ENCODE assay signal across 32 cellular contexts in genomic region chr12:111040690-111041089, GRCh38. TPM values are rescaled to one million over a fixed set of nuclear protein-coding genes. Genes with fewer than 3 reads are reported as not detected.
"Had no signal": no experiment of that assay in that cellular context is flagged by ENCODE, and none has a peak within 500 bp of the region (broad histone marks: within the 10 kb centered on the region; RNA-seq: fewer than 3 reads in every experiment).

No MANE protein-coding gene starts in this region.

- H3K27ac Mint-ChIP-seq: naive thymus-derived CD8-positive, alpha-beta T cell; nephron progenitor cell; stimulated activated effector memory CD8-positive, alpha-beta T cell treated with anti-CD3 and anti-CD28 coated beads, Interleukin-12 subunit alpha, Interleukin-12 subunit beta, amount 100 ng/mL, for 72 hours had no signal

- H3K9me3 Mint-ChIP-seq: naive thymus-derived CD8-positive, alpha-beta T cell; nephron progenitor cell; stimulated activated effector memory CD8-positive, alpha-beta T cell treated with anti-CD3 and anti-CD28 coated beads, Interleukin-12 subunit alpha, Interleukin-12 subunit beta, amount 100 ng/mL, for 72 hours had no signal

- H3K27me3 ChIP-seq: testis had no signal

- H3K4me3 Mint-ChIP-seq: naive thymus-derived CD8-positive, alpha-beta T cell; nephron progenitor cell; stimulated activated effector memory CD8-positive, alpha-beta T cell treated with anti-CD3 and anti-CD28 coated beads, Interleukin-12 subunit alpha, Interleukin-12 subunit beta, amount 100 ng/mL, for 72 hours had no signal

- DNase-seq: dorsolateral prefrontal cortex; effector CD4-positive, alpha-beta T cell; foreskin keratinocyte; heart left ventricle; left cardiac atrium; mesendoderm; midbrain; naive thymus-derived CD8-positive, alpha-beta T cell; nephron progenitor cell; nucleus accumbens; sigmoid colon; stimulated activated CD4-positive, alpha-beta T cell treated with anti-CD3 and anti-CD28 coated beads, Interleukin-2, amount 100 ng/mL, for 24 hours; stimulated activated CD4-positive, alpha-beta T cell treated with anti-CD3 and anti-CD28 coated beads, Interleukin-4, amount 100 ng/mL, for 24 hours; stimulated activated naive CD8-positive, alpha-beta T cell treated with anti-CD3 and anti-CD28 coated beads, Interleukin-15, Interleukin-2, amounts not matched to agents 100 U/mL and 50 U/mL, for 24 hours; substantia nigra; testis; tibial artery; upper lobe of left lung; uterus had no signal

- H3K36me3 Mint-ChIP-seq: naive thymus-derived CD8-positive, alpha-beta T cell; stimulated activated effector memory CD8-positive, alpha-beta T cell treated with anti-CD3 and anti-CD28 coated beads, Interleukin-12 subunit alpha, Interleukin-12 subunit beta, amount 100 ng/mL, for 72 hours had no signal

- H3K4me2 ChIP-seq: hepatocyte had no signal

- ATAC-seq: esophagus mucosa; foreskin keratinocyte; gastroesophageal sphincter; heart left ventricle; left cardiac atrium; left lung; naive thymus-derived CD8-positive, alpha-beta T cell; stimulated activated effector memory CD8-positive, alpha-beta T cell treated with anti-CD3 and anti-CD28 coated beads, Interleukin-12 subunit alpha, Interleukin-12 subunit beta, amount 100 ng/mL, for 72 hours; stimulated activated naive CD8-positive, alpha-beta T cell treated with anti-CD3 and anti-CD28 coated beads, Interleukin-15, Interleukin-2, amounts not matched to agents 100 U/mL and 50 U/mL, for 24 hours had no signal

- H3K27ac ChIP-seq: dorsolateral prefrontal cortex, epithelial cell of prostate, foreskin keratinocyte, gastroesophageal sphincter, heart left ventricle, hepatocyte, left lung, prostate gland, right atrium auricular region, sigmoid colon, testis, tibial artery, upper lobe of left lung, uterus had no signal

- H2AFZ ChIP-seq: hepatocyte had no signal

- H3K36me3 ChIP-seq: gastroesophageal sphincter, heart left ventricle, left lung, prostate gland, right atrium auricular region, sigmoid colon, tibial artery, upper lobe of left lung, uterus had no signal

- H3K4me1 ChIP-seq: foreskin keratinocyte, left lung, prostate gland, uterus had no signal

- H3K4me3 ChIP-seq: dorsolateral prefrontal cortex, gastroesophageal sphincter, heart left ventricle, hepatocyte, left lung, prostate gland, right atrium auricular region, sigmoid colon, testis, tibial artery, upper lobe of left lung, uterus had no signal

- FAIRE-seq: colon had no signal

- H3K9me3 ChIP-seq: heart left ventricle, left lung, prostate gland, sigmoid colon, testis, tibial artery, upper lobe of left lung, uterus had no signal

- H3K79me2 ChIP-seq: hepatocyte had no signal

RNA-seq across cellular contexts. Expression of gene CUX2, which starts 6.7 kb away (rescaled TPM):
- total RNA-seq: esophagus mucosa, fibroblast of lung, foreskin keratinocyte, gastroesophageal sphincter, kidney epithelial cell, lung microvascular endothelial cell, osteocyte, right atrium auricular region had no signal
- polyA plus RNA-seq: fibroblast of lung, foreskin keratinocyte, heart left ventricle had no signal
